In genomic region chr4:4990857-4991540, GRCh38 we compare ENCODE assay signal across 1 cellular context.
A peak's percentile ranks its signal among the peaks of the same experiment; 100 is the strongest.
TF ChIP-seq lines count a peak whose summit lies in the region.

No MANE protein-coding gene starts in this region.

TF ChIP-seq in SK-N-SH, 30 proteins besides CTCF, POLR2A, EP300 and RAD21 (continued from another document):
- TF ChIP-seq REST (IDR thresholded peaks at IDR 0.05; ENCODE audit: low read depth, low read length): no peak
- TF ChIP-seq FOXJ3 (CRISPR knock-in tag; IDR thresholded peaks at IDR 0.05): no peak
- TF ChIP-seq PBX3 (IDR thresholded peaks at IDR 0.05): peak; percentile 92
- peak; percentile 68 for TF ChIP-seq MAX (IDR thresholded peaks at IDR 0.05; ENCODE audit: low read depth)
- no peak for TF ChIP-seq CHD2 (IDR thresholded peaks at IDR 0.05; ENCODE audit: low read length, partially characterized antibody)
- no peak for TF ChIP-seq POLR2AphosphoS5 (IDR thresholded peaks at IDR 0.05; ENCODE audit: low read depth, low read length)
- peak; percentile 65 for TF ChIP-seq JUND (IDR thresholded peaks at IDR 0.05)
- peak; percentile 91 for TF ChIP-seq NFIC (IDR thresholded peaks at IDR 0.05; ENCODE audit: borderline replicate concordance)
- TF ChIP-seq USF2 (IDR thresholded peaks at IDR 0.05; ENCODE audit: borderline replicate concordance, low read depth, low read length): no peak
- no peak for TF ChIP-seq ELF1 (IDR thresholded peaks at IDR 0.05)
- TF ChIP-seq NRF1 (IDR thresholded peaks at IDR 0.05; ENCODE audit: low read depth, low read length): no peak
- no peak for TF ChIP-seq MXI1 (IDR thresholded peaks at IDR 0.05; ENCODE audit: low read depth, low read length)
- no peak for TF ChIP-seq RFX5 (IDR thresholded peaks at IDR 0.05; ENCODE audit: low read length)
